Comparison of ENCODE assay signal across 16 cellular contexts in genomic region chr22:30650508-30651116, GRCh38. TPM values are rescaled to one million over a fixed set of nuclear protein-coding genes. Genes with fewer than 3 reads are reported as not detected.
DNase-seq lines count a peak whose midpoint lies in the region; ATAC-seq, FAIRE-seq and TF ChIP-seq lines count a peak whose summit lies in the region.
"Had no signal": no experiment of that assay in that cellular context is flagged by ENCODE, and none has a peak within 500 bp of the region (broad histone marks: within the 10 kb centered on the region; RNA-seq: fewer than 3 reads in every experiment).

No MANE protein-coding gene starts in this region.

- H3K4me3 ChIP-seq in BLaER1 treated with 17β-estradiol and CSF1 and Interleukin-3, amounts not matched to agents 10 nM and 100 nM = no peak overlapping the region
- H3K4me3 ChIP-seq in HCT116 (replicated peaks in 1 of 2; ENCODE audit: low read depth in 1 of 2, low read length in 2 of 2) = no peak overlapping the region
- H3K4me3 ChIP-seq in K562 = no peak overlapping the region
- H3K4me3 ChIP-seq in gastrocnemius medialis = no peak overlapping the region
- H3K4me3 ChIP-seq: adrenal gland, coronary artery had no signal

- H3K9me2 ChIP-seq in HCT116 (ENCODE audit: insufficient read depth) = no peaks in the 10 kb centered on the region

- H3K4me3 Mint-ChIP-seq in glutamatergic neuron (ENCODE audit: unreplicated experiment) = no peak overlapping the region

- H3K4me1 Mint-ChIP-seq in glutamatergic neuron (ENCODE audit: low read depth, unreplicated experiment) = no peaks in the 10 kb centered on the region

- peak overlapping the region in 3 of 11 experiments; percentile 16 to 28 (median 23); a peak in 2 of 22 replicates for H3K9ac ChIP-seq in BLaER1 treated with 17β-estradiol and CSF1 and Interleukin-3, amounts not matched to agents 10 nM and 100 nM
- H3K9ac ChIP-seq in HCT116 (ENCODE audit: low read length) = no peak overlapping the region
- H3K9ac ChIP-seq in K562 (ENCODE audit: insufficient read depth in 1 of 2, low read depth in 2 of 2, low read length in 2 of 2) = peak overlapping the region in 1 of 2 experiments; percentile 82; a peak in 1 of 4 replicates

- FAIRE-seq in K562 (lab: Jason Lieb, UNC) = peak; percentile 71

- peak overlapping the region in 6 of 11 experiments; percentile 3 to 59 (median 35); a peak in 10 of 22 replicates for H3K27ac ChIP-seq in BLaER1 treated with 17β-estradiol and CSF1 and Interleukin-3, amounts not matched to agents 10 nM and 100 nM
- peak overlapping the region; percentile 59; the same call in 1 of the 2 replicates for H3K27ac ChIP-seq in HCT116 (ENCODE audit: low read depth, low read length)
- no peak overlapping the region for H3K27ac ChIP-seq in K562 (ENCODE audit: extremely low read depth, low read depth, low read length)
- no peak overlapping the region for H3K27ac ChIP-seq in gastrocnemius medialis
- H3K27ac ChIP-seq: adrenal gland had no signal

- no peak for DNase-seq in HCT116 (ENCODE audit: low read depth, low spot score)
- peak in 1 of 4 experiments; percentile 45 for DNase-seq in K562 (ENCODE audit: extremely low read depth in 1 of 4, low spot score in 3 of 4)
- DNase-seq in lung microvascular endothelial cell (ENCODE audit: low read depth in 2 of 2) = peak; percentile 19 to 26
- no peak for DNase-seq in ecto neural progenitor cell (ENCODE audit: low spot score)
- no peak for DNase-seq in SHP77 (lab: John Stamatoyannopoulos, UW)
- no peak for DNase-seq in gastrocnemius medialis
- no peak for DNase-seq in glutamatergic neuron
- DNase-seq: adrenal gland, BE2C, DMS53, mesendoderm, MV-4-11, occipital lobe had no signal

- POLR2A ChIA-PET in HCT116 (lab: Charles Lee) = interaction anchor here (2.1 kb wide), 1 partner anchor 16 kb away, joined by 11 read pairs; the partner anchor contains the start of gene SLC35E4
- POLR2A ChIA-PET in K562 (lab: Yijun Ruan, JAX) = interaction anchor here (0.8 to 0.9 kb wide), 2 partner anchors 14 to 17 kb away, joined by 4 read pairs; partner anchors contain the start of gene DUSP18

- H3K79me2 ChIP-seq in HCT116 (ENCODE audit: insufficient read depth, low read length) = no peaks in the 10 kb centered on the region
- H3K79me2 ChIP-seq in K562 (ENCODE audit: control insufficient read depth, insufficient read depth, low read length) = no peaks in the 10 kb centered on the region

- BruUV-seq in HCT116 (replicated peaks; lab: Mats Ljungman, UMichigan) (no TSS peak), K562 (replicated peaks; lab: Mats Ljungman, UMichigan) (no TSS peak)

- H2AFZ ChIP-seq in HCT116 (ENCODE audit: low read depth, low read length, poor library complexity, severe bottlenecking) (no peak overlapping the region), K562 (ENCODE audit: low read depth, low read length) (peak overlapping the region; percentile 59; the same call in 1 of the 2 replicates)

- H3K27me3 ChIP-seq in BLaER1 treated with 17β-estradiol and CSF1 and Interleukin-3, amounts not matched to agents 10 nM and 100 nM = no peaks in the 10 kb centered on the region
- no peaks in the 10 kb centered on the region for H3K27me3 ChIP-seq in HCT116 (ENCODE audit: insufficient read depth, low read length)
- H3K27me3 ChIP-seq in K562 (ENCODE audit: control insufficient read depth in 2 of 2, insufficient read depth in 2 of 2, low read length in 2 of 2) = no peaks in the 10 kb centered on the region
- H3K27me3 ChIP-seq in gastrocnemius medialis = no peaks in the 10 kb centered on the region
- H3K27me3 ChIP-seq: adrenal gland, BE2C had no signal

- H3K27me3 Mint-ChIP-seq in glutamatergic neuron (ENCODE audit: unreplicated experiment) = peaks cover 2% of the 10 kb centered on the region

- TF ChIP-seq POLR2A in HCT116 (IDR thresholded peaks at IDR 0.05; ENCODE audit: borderline replicate concordance, extremely low read depth, insufficient read depth, insufficient read length) (no peak), K562 (conservative IDR thresholded peaks at IDR 0.05) (no peak), gastrocnemius medialis (IDR thresholded peaks at IDR 0.05) (no peak)

- RAD21 ChIA-PET in HCT116 (lab: Charles Lee; ENCODE audit: low non-redundant PET in 1 of 2, low total read pairs in 2 of 2, uncharacterized antibody in 2 of 2, unreplicated experiment in 2 of 2) = no interaction called here

- H3K27ac Mint-ChIP-seq in glutamatergic neuron (ENCODE audit: unreplicated experiment) = no peak overlapping the region

- CTCF ChIA-PET in HCT116 (lab: Charles Lee) (interaction anchor here (1.1 to 2.4 kb wide), 5 partner anchors 16 to 104 kb away, joined by 3 to 17 read pairs (median 8); partner anchors contain the start of genes DUSP18 and SLC35E4), K562 (lab: Yijun Ruan, JAX; ENCODE audit: low intra/inter-chr PET ratio) (no interaction called here)

- no peaks in the 10 kb centered on the region for H3K9me3 ChIP-seq in BLaER1 treated with 17β-estradiol and CSF1 and Interleukin-3, amounts not matched to agents 10 nM and 100 nM (replicated peaks in 1 of 11)
- H3K9me3 ChIP-seq in HCT116 (ENCODE audit: control insufficient read depth in 1 of 2, insufficient read depth in 1 of 2, low read depth in 1 of 2, low read length in 2 of 2) = no peaks in the 10 kb centered on the region
- H3K9me3 ChIP-seq in K562 (replicated peaks; ENCODE audit: control insufficient read depth, insufficient read depth, low read depth, low read length) = no peaks in the 10 kb centered on the region
- no peaks in the 10 kb centered on the region for H3K9me3 ChIP-seq in gastrocnemius medialis
- H3K9me3 ChIP-seq: adrenal gland, BE2C had no signal

- 22% methylated on average over 5 of the region's 5 CpGs for WGBS in K562 (ENCODE audit: insufficient coverage, low coverage, missing lambda C conversion rate)

- peak overlapping the region in 9 of 11 experiments; percentile 0 to 76 (median 23); a peak in 14 of 22 replicates for H3K4me2 ChIP-seq in BLaER1 treated with 17β-estradiol and CSF1 and Interleukin-3, amounts not matched to agents 10 nM and 100 nM
- H3K4me2 ChIP-seq in HCT116 (ENCODE audit: low read length) = peak overlapping the region; percentile 76; the same call in 1 of the 2 replicates
- peak overlapping the region; percentile 37; the same call in 1 of the 2 replicates for H3K4me2 ChIP-seq in K562 (ENCODE audit: insufficient read depth, low read length)

- ATAC-seq in HCT116 = no peak
- ATAC-seq in K562 = peak; percentile 61
- no peak for ATAC-seq in gastrocnemius medialis
- ATAC-seq: SK-N-SH treated with all-trans-retinoic acid at 6 μM for 48 hours had no signal

- peaks cover 0 to 9% (median 0%) of the 10 kb centered on the region in 11 experiments; a peak in 2 of 22 replicates for H4K20me1 ChIP-seq in BLaER1 treated with 17β-estradiol and CSF1 and Interleukin-3, amounts not matched to agents 10 nM and 100 nM
- no peaks in the 10 kb centered on the region for H4K20me1 ChIP-seq in HCT116 (ENCODE audit: insufficient read depth)
- no peaks in the 10 kb centered on the region for H4K20me1 ChIP-seq in K562 (replicated peaks; ENCODE audit: control insufficient read depth, insufficient read depth, low read length)

- in situ Hi-C loops in K562 (cut with MboI) = no loop called here
- in situ Hi-C loops in gastrocnemius medialis (cut with MboI; ENCODE audit: low sequenced_read_pairs in 4 of 4) = no loop called here

- no peaks in the 10 kb centered on the region for H3K36me3 Mint-ChIP-seq in glutamatergic neuron (ENCODE audit: unreplicated experiment)

- H3K4me1 ChIP-seq in BLaER1 treated with 17β-estradiol and CSF1 and Interleukin-3, amounts not matched to agents 10 nM and 100 nM = peaks cover 8 to 66% (median 36%) of the 10 kb centered on the region in 10 experiments; a peak in 18 of 20 replicates
- H3K4me1 ChIP-seq in HCT116 (ENCODE audit: control insufficient read depth in 1 of 2, insufficient read depth in 2 of 2, low read length in 2 of 2) = peaks cover 18 to 30% of the 10 kb centered on the region in 2 experiments
- H3K4me1 ChIP-seq in K562 (replicated peaks in 1 of 2; ENCODE audit: control insufficient read depth in 2 of 2, insufficient read depth in 2 of 2, low read length in 2 of 2) = peaks cover 13 to 23% of the 10 kb centered on the region in 2 experiments; a peak in 4 of 5 replicates
- peaks cover 0 to 9% of the 10 kb centered on the region in 2 donors for H3K4me1 ChIP-seq in gastrocnemius medialis
- H3K4me1 ChIP-seq: adrenal gland, BE2C had no signal

- TF ChIP-seq CTCF in HCT116 (IDR thresholded peaks at IDR 0.05 in 2 of 3, conservative IDR thresholded peaks at IDR 0.05 in 1 of 3; ENCODE audit: borderline replicate concordance in 1 of 3, insufficient read depth in 1 of 3, low read depth in 2 of 3, low read length in 2 of 3) = no peak
- no peak for TF ChIP-seq CTCF in K562 (IDR thresholded peaks at IDR 0.05 in 2 of 3, conservative IDR thresholded peaks at IDR 0.05 in 1 of 3; ENCODE audit: insufficient read depth in 2 of 3, low read depth in 1 of 3, low read length in 3 of 3)
- no peak for TF ChIP-seq CTCF in gastrocnemius medialis (IDR thresholded peaks at IDR 0.05 in 4 of 5, conservative IDR thresholded peaks at IDR 0.05 in 1 of 5)
- TF ChIP-seq CTCF in glutamatergic neuron (IDR thresholded peaks at IDR 0.05; ENCODE audit: partially characterized antibody, unreplicated experiment) = no peak

- no peaks in the 10 kb centered on the region for H3K9me1 ChIP-seq in K562 (ENCODE audit: control insufficient read depth, insufficient read depth, low read length)

- TF ChIP-seq EP300 in K562 (IDR thresholded peaks at IDR 0.05; ENCODE audit: low read length) = no peak

- peaks cover 0 to 22% (median 0%) of the 10 kb centered on the region in 11 experiments; a peak in 8 of 22 replicates for H3K36me3 ChIP-seq in BLaER1 treated with 17β-estradiol and CSF1 and Interleukin-3, amounts not matched to agents 10 nM and 100 nM
- H3K36me3 ChIP-seq in HCT116 (ENCODE audit: control insufficient read depth in 1 of 2, insufficient read depth in 2 of 2, low read length in 2 of 2) = no peaks in the 10 kb centered on the region
- no peaks in the 10 kb centered on the region for H3K36me3 ChIP-seq in K562 (ENCODE audit: control insufficient read depth, insufficient read depth, low read length)
- no peaks in the 10 kb centered on the region for H3K36me3 ChIP-seq in gastrocnemius medialis
- H3K36me3 ChIP-seq: adrenal gland, BE2C had no signal

- intact Hi-C loops in HCT116 (cut with micrococcal nuclease) = no loop called here
- intact Hi-C loops in K562 (cut with micrococcal nuclease) = no loop called here
- intact Hi-C loops in gastrocnemius medialis (cut with DNase I; ENCODE audit: low total_unique reads) = no loop called here

- H3K9me3 Mint-ChIP-seq in glutamatergic neuron (ENCODE audit: unreplicated experiment) = peaks cover 2% of the 10 kb centered on the region

- TF ChIP-seq RAD21 in HCT116 (IDR thresholded peaks at IDR 0.05; ENCODE audit: low read depth) (no peak), K562 (CRISPR knock-in tag; conservative IDR thresholded peaks at IDR 0.05 in 1 of 2, IDR thresholded peaks at IDR 0.05 in 1 of 2) (no peak)

RNA-seq across cellular contexts. Expression of gene SLC35E4, which starts 15.0 kb away (rescaled TPM):
- total RNA-seq in HCT116 (2021; ENCODE audit: unreplicated experiment) (6.2 TPM), K562 (2014; rRNA removed) (1.6 and 2.3 TPM in 2 replicates), K562 (2014; rRNA removed; fragmentation: Illumina TruSeq; extraction: Trizol) (0.32 and 0.36 TPM in 2 replicates), K562 (2015; rRNA removed; fragmentation: Illumina TruSeq; extraction: Trizol) (0.83 and 1.0 TPM in 2 replicates), K562 (2021) (1.6 and 1.7 TPM in 2 replicates), lung microvascular endothelial cell (17.2 and 22.8 TPM in 2 replicates), gastrocnemius medialis (10 to 100 TPM in 2 of 4 donors, 1 to 10 TPM in 2; 8.5 to 19.3 (median 10.9) TPM), glutamatergic neuron (ENCODE audit: unreplicated experiment) (5.0 TPM)
- polyA plus RNA-seq in HCT116 (2012) = 5.4 and 5.9 TPM in 2 replicates
- total RNA-seq in K562 (2011; cell fraction: chromatin; rRNA removed; ENCODE audit: low replicate concordance) = 1.3 and 3.7 TPM in 2 replicates
- total RNA-seq in K562 (2011; cell fraction: nucleolus; rRNA removed) = 2.9 and 4.3 TPM in 2 replicates
- total RNA-seq in K562 (2011; cell fraction: nucleoplasm; rRNA removed) = 2.7 TPM in 2 replicates
- polyA plus RNA-seq in K562 (2011; rRNA removed) (0.79 and 0.88 TPM in 2 replicates), K562 (2014; fragmentation: Illumina TruSeq; extraction: Trizol) (0.54 and 0.58 TPM in 2 replicates), K562 (2014; fragmentation: Nextera tagmentation; extraction: Ambion mirVana) (under 1 TPM in 1 of 2 experiments, not detected in 1; 0.06 TPM), K562 (2014; rRNA removed) (1.1 TPM in 2 replicates)
- 0.86 and 3.2 TPM in 2 replicates for polyA plus RNA-seq in K562 (2011; cell fraction: cytosol; rRNA removed)
- polyA plus RNA-seq in K562 (2011; cell fraction: nucleus; rRNA removed) = 0.44 and 0.95 TPM in 2 replicates
- polyA plus RNA-seq in K562 (2012) = 1.1 and 1.5 TPM in 2 replicates
- 0.36 and 0.46 TPM in 2 replicates for polyA minus RNA-seq in K562 (2011; rRNA and poly(A)+ RNA removed)
- 0.91 and 1.5 TPM in 2 replicates for polyA minus RNA-seq in K562 (2011; cell fraction: cytosol; rRNA and poly(A)+ RNA removed)
- 1.1 and 1.3 TPM in 2 replicates for polyA minus RNA-seq in K562 (2011; cell fraction: nucleus; rRNA and poly(A)+ RNA removed)

RNA-seq across cellular contexts. Expression of gene DUSP18, which starts 17.1 kb away (rescaled TPM):
- total RNA-seq in HCT116 (2021; ENCODE audit: unreplicated experiment) (9.7 TPM), K562 (2014; rRNA removed) (1.00 and 2.4 TPM in 2 replicates), K562 (2014; rRNA removed; fragmentation: Illumina TruSeq; extraction: Trizol) (1.3 and 1.5 TPM in 2 replicates), K562 (2015; rRNA removed; fragmentation: Illumina TruSeq; extraction: Trizol) (1.5 and 1.7 TPM in 2 replicates), K562 (2021) (2.0 and 2.6 TPM in 2 replicates), lung microvascular endothelial cell (8.3 and 8.9 TPM in 2 replicates), gastrocnemius medialis (1 to 10 TPM in 3 of 4 donors, under 1 TPM in 1; 0.82 to 4.3 (median 2.0) TPM), glutamatergic neuron (ENCODE audit: unreplicated experiment) (8.0 TPM)
- polyA plus RNA-seq in HCT116 (2012) = 8.3 and 8.6 TPM in 2 replicates
- total RNA-seq in K562 (2011; cell fraction: chromatin; rRNA removed; ENCODE audit: low replicate concordance) = 6.0 and 6.8 TPM in 2 replicates
- total RNA-seq in K562 (2011; cell fraction: nucleolus; rRNA removed) = 5.1 and 6.8 TPM in 2 replicates
- 4.5 and 6.7 TPM in 2 replicates for total RNA-seq in K562 (2011; cell fraction: nucleoplasm; rRNA removed)
- polyA plus RNA-seq in K562 (2011; rRNA removed) (3.7 and 4.4 TPM in 2 replicates), K562 (2014; fragmentation: Illumina TruSeq; extraction: Trizol) (1.7 and 2.0 TPM in 2 replicates), K562 (2014; fragmentation: Nextera tagmentation; extraction: Ambion mirVana) (1 to 10 TPM; 1.1 to 1.3 TPM), K562 (2014; rRNA removed) (1.2 and 3.1 TPM in 2 replicates)
- 6.9 and 8.2 TPM in 2 replicates for polyA plus RNA-seq in K562 (2011; cell fraction: cytosol; rRNA removed)
- 3.4 and 3.8 TPM in 2 replicates for polyA plus RNA-seq in K562 (2011; cell fraction: nucleus; rRNA removed)
- 1.6 and 2.5 TPM in 2 replicates for polyA plus RNA-seq in K562 (2012)
- polyA minus RNA-seq in K562 (2011; rRNA and poly(A)+ RNA removed) = 3.0 and 4.3 TPM in 2 replicates
- 1.4 and 3.4 TPM in 2 replicates for polyA minus RNA-seq in K562 (2011; cell fraction: cytosol; rRNA and poly(A)+ RNA removed)
- 2.0 and 3.2 TPM in 2 replicates for polyA minus RNA-seq in K562 (2011; cell fraction: nucleus; rRNA and poly(A)+ RNA removed)

RNA-seq across cellular contexts. Expression of gene TCN2, which starts 43.6 kb away (rescaled TPM):
- total RNA-seq in HCT116 (2021; ENCODE audit: unreplicated experiment) = 2.2 TPM
- polyA plus RNA-seq in HCT116 (2012) = 2.3 and 2.7 TPM in 2 replicates
- total RNA-seq in K562 (2011; cell fraction: chromatin; rRNA removed; ENCODE audit: low replicate concordance) = 4.2 and 11.1 TPM in 2 replicates
- 6.1 and 8.5 TPM in 2 replicates for total RNA-seq in K562 (2011; cell fraction: nucleolus; rRNA removed)
- total RNA-seq in K562 (2011; cell fraction: nucleoplasm; rRNA removed) = 4.6 and 5.1 TPM in 2 replicates
- total RNA-seq in K562 (2014; rRNA removed) = 1.4 and 1.6 TPM in 2 replicates
- 1.3 and 1.4 TPM in 2 replicates for total RNA-seq in K562 (2014; rRNA removed; fragmentation: Illumina TruSeq; extraction: Trizol)
- 1.9 and 2.1 TPM in 2 replicates for total RNA-seq in K562 (2015; rRNA removed; fragmentation: Illumina TruSeq; extraction: Trizol)
- total RNA-seq in K562 (2021) = 1.4 and 2.0 TPM in 2 replicates
- 1.2 and 1.7 TPM in 2 replicates for polyA plus RNA-seq in K562 (2011; rRNA removed)
- 1.7 and 4.4 TPM in 2 replicates for polyA plus RNA-seq in K562 (2011; cell fraction: cytosol; rRNA removed)
- polyA plus RNA-seq in K562 (2011; cell fraction: nucleus; rRNA removed) = 1.0 and 1.9 TPM in 2 replicates
- polyA plus RNA-seq in K562 (2012) = 3.4 and 5.8 TPM in 2 replicates
- polyA plus RNA-seq in K562 (2014; fragmentation: Illumina TruSeq; extraction: Trizol) = 2.5 and 2.7 TPM in 2 replicates
- polyA plus RNA-seq in K562 (2014; fragmentation: Nextera tagmentation; extraction: Ambion mirVana) = 1 to 10 TPM; 4.8 to 5.4 TPM
- 0.88 and 1.5 TPM in 2 replicates for polyA plus RNA-seq in K562 (2014; rRNA removed)
- polyA minus RNA-seq in K562 (2011; rRNA and poly(A)+ RNA removed) = 0.63 and 1.9 TPM in 2 replicates
- polyA minus RNA-seq in K562 (2011; cell fraction: cytosol; rRNA and poly(A)+ RNA removed) = 2.4 TPM in 1 of 2 replicates, not detected in the other
- 0.78 and 1.8 TPM in 2 replicates for polyA minus RNA-seq in K562 (2011; cell fraction: nucleus; rRNA and poly(A)+ RNA removed)
- total RNA-seq in lung microvascular endothelial cell = 9.5 and 29.9 TPM in 2 replicates
- 10 to 100 TPM in 3 of 4 donors, 1 to 10 TPM in 1; 5.1 to 12.8 (median 11.7) TPM for total RNA-seq in gastrocnemius medialis
- 4.1 TPM for total RNA-seq in glutamatergic neuron (ENCODE audit: unreplicated experiment)

RNA-seq across cellular contexts. Expression of gene OSBP2, which starts 44.1 kb away (rescaled TPM):
- total RNA-seq in HCT116 (2021; ENCODE audit: unreplicated experiment) (12.9 TPM), K562 (2014; rRNA removed) (24.1 and 27.4 TPM in 2 replicates), K562 (2014; rRNA removed; fragmentation: Illumina TruSeq; extraction: Trizol) (9.8 and 11.4 TPM in 2 replicates), K562 (2015; rRNA removed; fragmentation: Illumina TruSeq; extraction: Trizol) (13.5 and 14.5 TPM in 2 replicates), K562 (2021) (28.8 and 31.3 TPM in 2 replicates), lung microvascular endothelial cell (10.5 and 15.9 TPM in 2 replicates), gastrocnemius medialis (1 to 10 TPM; 2.8 to 4.3 (median 3.0) TPM), glutamatergic neuron (ENCODE audit: unreplicated experiment) (18.3 TPM)
- 11.6 and 13.4 TPM in 2 replicates for polyA plus RNA-seq in HCT116 (2012)
- total RNA-seq in K562 (2011; cell fraction: chromatin; rRNA removed; ENCODE audit: low replicate concordance) = 38.2 and 49.5 TPM in 2 replicates
- 22.2 and 25.8 TPM in 2 replicates for total RNA-seq in K562 (2011; cell fraction: nucleolus; rRNA removed)
- 24.9 and 29.2 TPM in 2 replicates for total RNA-seq in K562 (2011; cell fraction: nucleoplasm; rRNA removed)
- polyA plus RNA-seq in K562 (2011; rRNA removed) (18.5 and 29.5 TPM in 2 replicates), K562 (2014; fragmentation: Illumina TruSeq; extraction: Trizol) (23.3 and 26.0 TPM in 2 replicates), K562 (2014; fragmentation: Nextera tagmentation; extraction: Ambion mirVana) (under 1 TPM; 0.52 to 0.55 TPM), K562 (2014; rRNA removed) (21.6 and 23.4 TPM in 2 replicates)
- polyA plus RNA-seq in K562 (2011; cell fraction: cytosol; rRNA removed) = 15.5 and 43.5 TPM in 2 replicates
- 18.5 and 38.5 TPM in 2 replicates for polyA plus RNA-seq in K562 (2011; cell fraction: nucleus; rRNA removed)
- polyA plus RNA-seq in K562 (2012) = 11.3 and 15.6 TPM in 2 replicates
- polyA minus RNA-seq in K562 (2011; rRNA and poly(A)+ RNA removed) = 16.4 and 28.3 TPM in 2 replicates
- 9.6 and 23.8 TPM in 2 replicates for polyA minus RNA-seq in K562 (2011; cell fraction: cytosol; rRNA and poly(A)+ RNA removed)
- 14.6 and 17.6 TPM in 2 replicates for polyA minus RNA-seq in K562 (2011; cell fraction: nucleus; rRNA and poly(A)+ RNA removed)

RNA-seq across cellular contexts. Expression of gene PES1, which starts 58.9 kb away (rescaled TPM):
- 167 TPM for total RNA-seq in HCT116 (2021; ENCODE audit: unreplicated experiment)
- 120 and 128 TPM in 2 replicates for polyA plus RNA-seq in HCT116 (2012)
- 71.4 and 154 TPM in 2 replicates for total RNA-seq in K562 (2011; cell fraction: chromatin; rRNA removed; ENCODE audit: low replicate concordance)
- total RNA-seq in K562 (2011; cell fraction: nucleolus; rRNA removed) = 93.2 and 100 TPM in 2 replicates
- 58.0 and 70.3 TPM in 2 replicates for total RNA-seq in K562 (2011; cell fraction: nucleoplasm; rRNA removed)
- total RNA-seq in K562 (2014; rRNA removed) = 154 and 158 TPM in 2 replicates
- total RNA-seq in K562 (2014; rRNA removed; fragmentation: Illumina TruSeq; extraction: Trizol) = 83.0 and 89.9 TPM in 2 replicates
- 117 and 126 TPM in 2 replicates for total RNA-seq in K562 (2015; rRNA removed; fragmentation: Illumina TruSeq; extraction: Trizol)
- 136 and 151 TPM in 2 replicates for total RNA-seq in K562 (2021)
- polyA plus RNA-seq in K562 (2011; rRNA removed) = 85.2 and 95.3 TPM in 2 replicates
- polyA plus RNA-seq in K562 (2011; cell fraction: cytosol; rRNA removed) = 105 and 226 TPM in 2 replicates
- polyA plus RNA-seq in K562 (2011; cell fraction: nucleus; rRNA removed) = 99.8 and 134 TPM in 2 replicates
- polyA plus RNA-seq in K562 (2012) = 61.0 and 83.5 TPM in 2 replicates
- polyA plus RNA-seq in K562 (2014; fragmentation: Illumina TruSeq; extraction: Trizol) = 117 and 127 TPM in 2 replicates
- 1 to 10 TPM; 6.5 to 8.2 TPM for polyA plus RNA-seq in K562 (2014; fragmentation: Nextera tagmentation; extraction: Ambion mirVana)
- 83.8 and 94.3 TPM in 2 replicates for polyA plus RNA-seq in K562 (2014; rRNA removed)
- 104 and 142 TPM in 2 replicates for polyA minus RNA-seq in K562 (2011; rRNA and poly(A)+ RNA removed)
- 65.7 and 82.8 TPM in 2 replicates for polyA minus RNA-seq in K562 (2011; cell fraction: cytosol; rRNA and poly(A)+ RNA removed)
- polyA minus RNA-seq in K562 (2011; cell fraction: nucleus; rRNA and poly(A)+ RNA removed) = 48.7 and 75.2 TPM in 2 replicates
- 56.2 and 61.1 TPM in 2 replicates for total RNA-seq in lung microvascular endothelial cell
- 10 to 100 TPM; 56.3 to 72.0 (median 65.8) TPM for total RNA-seq in gastrocnemius medialis
- 40.6 TPM for total RNA-seq in glutamatergic neuron (ENCODE audit: unreplicated experiment)

Comparison
In these comparisons a context has a peak if more than half of its experiments do, and no peak if none do; other contexts are left out.
1. H3K27ac ChIP-seq: peak in BLaER1 treated with 17β-estradiol and CSF1 and Interleukin-3, amounts not matched to agents 10 nM and 100 nM (6 of 11) and HCT116 (single experiment); none in K562 (single experiment) and gastrocnemius medialis (0 of 4).
2. H3K4me2 ChIP-seq: peak in every context shown above with its lines; median percentile 76 in HCT116; 37 in K562; 23 in BLaER1 treated with 17β-estradiol and CSF1 and Interleukin-3, amounts not matched to agents 10 nM and 100 nM.
3. DNase-seq: peak in lung microvascular endothelial cell (2 of 2); none in HCT116 (single experiment), ecto neural progenitor cell (single experiment), SHP77 (0 of 2), gastrocnemius medialis (0 of 2) and glutamatergic neuron (single experiment).